ENCODE assay signal across 1 cellular context in the genomic region with DNA sequence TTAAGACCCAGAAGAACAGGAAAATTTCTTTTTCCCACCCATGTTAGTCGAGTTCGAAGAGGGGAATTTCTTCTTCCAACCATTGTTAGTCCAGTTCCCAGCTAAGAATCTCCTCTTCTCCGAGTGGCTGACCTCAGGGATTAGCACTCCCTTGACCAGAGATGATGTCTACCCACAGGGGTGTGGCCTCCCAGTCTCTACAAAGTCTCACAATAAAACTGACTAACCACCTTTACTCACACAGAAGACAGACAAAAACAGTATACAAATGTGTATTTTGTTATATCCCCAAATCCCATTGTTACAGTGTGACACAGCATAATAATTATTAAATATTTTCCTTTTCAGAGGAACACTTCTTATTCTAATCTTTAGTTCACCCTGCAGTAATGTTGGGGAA.
TF ChIP-seq lines count a peak whose summit lies in the region.

No MANE protein-coding gene starts in this region.

TF ChIP-seq in GM23338, 12 proteins besides CTCF, POLR2A, EP300 and RAD21 (continued from another document):
- TF ChIP-seq ZNF462 (CRISPR knock-in tag; IDR thresholded peaks at IDR 0.05) (no peak), JUNB (IDR thresholded peaks at IDR 0.05; ENCODE audit: unreplicated experiment) (no peak), NANOG (IDR thresholded peaks at IDR 0.05; ENCODE audit: borderline replicate concordance) (no peak), POLR2AphosphoS5 (IDR thresholded peaks at IDR 0.05; ENCODE audit: low read depth) (no peak), ZNF114 (CRISPR knock-in tag; IDR thresholded peaks at IDR 0.05) (no peak), EZH2phosphoT487 (IDR thresholded peaks at IDR 0.05; ENCODE audit: unreplicated experiment) (no peak), CREB1 (CRISPR knock-in tag; IDR thresholded peaks at IDR 0.05; ENCODE audit: low read depth) (no peak), STAT1 (IDR thresholded peaks at IDR 0.05; ENCODE audit: unreplicated experiment) (no peak), EZH2 (IDR thresholded peaks at IDR 0.05; ENCODE audit: low read depth, unreplicated experiment) (no peak)
